In genomic region chr18:40670991-40671390, GRCh38 we compare ENCODE assay signal across 27 cellular contexts.
"Had no signal": no experiment of that assay in that cellular context is flagged by ENCODE, and none has a peak within 500 bp of the region (broad histone marks: within the 10 kb centered on the region; RNA-seq: fewer than 3 reads in every experiment).

No MANE protein-coding gene starts in this region.

- ATAC-seq: activated naive CD8-positive, alpha-beta T cell treated with anti-CD3 and anti-CD28 coated beads, Interleukin-2, amount 50 U/mL, for 24 hours; gastrocnemius medialis; left cardiac atrium; left ventricle myocardium superior; stimulated activated memory B cell treated with anti-CD40 and anti-IgM and Interleukin-4, amounts not matched to agents 10 μg/mL and 1 μg/mL and 100 μg/mL, for 72 hours; T-helper 17 cell had no signal

- H3K9me3 Mint-ChIP-seq: mesothelial cell of epicardium, nephron progenitor cell had no signal

- H3K4me1 Mint-ChIP-seq: activated CD4-positive, alpha-beta memory T cell treated with anti-CD3 and anti-CD28 coated beads, Interleukin-2, amount 10 ng/mL, durations not matched to agents 7 days and 5 days; activated CD4-positive, alpha-beta T cell treated with anti-CD3 and anti-CD28 coated beads, Interleukin-2, amount 10 ng/mL, durations not matched to agents 7 days and 5 days; activated naive CD8-positive, alpha-beta T cell treated with anti-CD3 and anti-CD28 coated beads, Interleukin-2, amount 50 U/mL, for 24 hours; central memory CD8-positive, alpha-beta T cell; naive B cell; stimulated activated memory B cell treated with anti-CD40 and anti-IgM and Interleukin-4, amounts not matched to agents 10 μg/mL and 1 μg/mL and 100 μg/mL, for 72 hours; T-helper 17 cell had no signal

- H3K4me3 Mint-ChIP-seq: activated CD4-positive, alpha-beta memory T cell treated with anti-CD3 and anti-CD28 coated beads, Interleukin-2, amount 10 ng/mL, durations not matched to agents 7 days and 5 days; activated CD4-positive, alpha-beta T cell treated with anti-CD3 and anti-CD28 coated beads, Interleukin-2, amount 10 ng/mL, durations not matched to agents 7 days and 5 days; activated naive CD8-positive, alpha-beta T cell treated with anti-CD3 and anti-CD28 coated beads, Interleukin-2, amount 50 U/mL, for 24 hours; activated T-cell treated with anti-CD3 and anti-CD28 coated beads, Interleukin-2, amount 50 U/mL, for 24 hours; central memory CD8-positive, alpha-beta T cell; mesothelial cell of epicardium; naive B cell; nephron progenitor cell; stimulated activated memory B cell treated with anti-CD40 and anti-IgM and Interleukin-4, amounts not matched to agents 10 μg/mL and 1 μg/mL and 100 μg/mL, for 72 hours; T-helper 17 cell had no signal

- H3K27me3 Mint-ChIP-seq: activated CD4-positive, alpha-beta memory T cell treated with anti-CD3 and anti-CD28 coated beads, Interleukin-2, amount 10 ng/mL, durations not matched to agents 7 days and 5 days; activated CD4-positive, alpha-beta T cell treated with anti-CD3 and anti-CD28 coated beads, Interleukin-2, amount 10 ng/mL, durations not matched to agents 7 days and 5 days; activated naive CD8-positive, alpha-beta T cell treated with anti-CD3 and anti-CD28 coated beads, Interleukin-2, amount 50 U/mL, for 24 hours; activated T-cell treated with anti-CD3 and anti-CD28 coated beads, Interleukin-2, amount 50 U/mL, for 24 hours; central memory CD8-positive, alpha-beta T cell; naive B cell; stimulated activated memory B cell treated with anti-CD40 and anti-IgM and Interleukin-4, amounts not matched to agents 10 μg/mL and 1 μg/mL and 100 μg/mL, for 72 hours; T-helper 17 cell had no signal

- DNase-seq: activated CD4-positive, alpha-beta memory T cell treated with anti-CD3 and anti-CD28 coated beads, Interleukin-2, amount 10 ng/mL, durations not matched to agents 7 days and 5 days; activated CD4-positive, alpha-beta T cell treated with anti-CD3 and anti-CD28 coated beads for 1 hour; activated CD4-positive, alpha-beta T cell treated with anti-CD3 and anti-CD28 coated beads, Interleukin-2, amount 10 ng/mL, durations not matched to agents 7 days and 5 days; activated CD8-positive, alpha-beta memory T cell treated with anti-CD3 and anti-CD28 coated beads, Interleukin-2, amount 50 U/mL, for 48 hours; activated gamma-delta T cell; activated naive CD4-positive, alpha-beta T cell treated with anti-CD3 and anti-CD28 coated beads, Interleukin-2, amount 50 U/mL, for 16 hours; activated naive CD8-positive, alpha-beta T cell treated with anti-CD3 and anti-CD28 coated beads, Interleukin-2, amount 50 U/mL, for 24 hours; activated T-cell treated with anti-CD3 and anti-CD28 coated beads, Interleukin-2, amount 50 U/mL, for 24 hours; effector memory CD4-positive, alpha-beta T cell; gastrocnemius medialis; hippocampal formation; left cardiac atrium; left ventricle myocardium superior; naive B cell; nephron progenitor cell; ovary; stimulated activated CD4-positive, alpha-beta T cell treated with anti-CD3 and anti-CD28 coated beads, Interleukin-1b, Interleukin-23, amount 100 ng/mL, for 48 hours; stimulated activated CD4-positive, alpha-beta T cell treated with anti-CD3 and anti-CD28 coated beads, Interleukin-4, amount 100 ng/mL, for 4 hours; stimulated activated CD8-positive, alpha-beta memory T cell treated with anti-CD3 and anti-CD28 coated beads, Interleukin-4, amount 100 ng/mL, for 48 hours; stomach; T-helper 17 cell; T1000; thyroid gland; upper lobe of left lung had no signal

- H3K27ac Mint-ChIP-seq: activated CD4-positive, alpha-beta memory T cell treated with anti-CD3 and anti-CD28 coated beads, Interleukin-2, amount 10 ng/mL, durations not matched to agents 7 days and 5 days; activated CD4-positive, alpha-beta T cell treated with anti-CD3 and anti-CD28 coated beads, Interleukin-2, amount 10 ng/mL, durations not matched to agents 7 days and 5 days; activated naive CD8-positive, alpha-beta T cell treated with anti-CD3 and anti-CD28 coated beads, Interleukin-2, amount 50 U/mL, for 24 hours; activated T-cell treated with anti-CD3 and anti-CD28 coated beads, Interleukin-2, amount 50 U/mL, for 24 hours; mesothelial cell of epicardium; naive B cell; nephron progenitor cell; stimulated activated memory B cell treated with anti-CD40 and anti-IgM and Interleukin-4, amounts not matched to agents 10 μg/mL and 1 μg/mL and 100 μg/mL, for 72 hours; T-helper 17 cell had no signal

- H3K36me3 Mint-ChIP-seq: mesothelial cell of epicardium; naive B cell; stimulated activated memory B cell treated with anti-CD40 and anti-IgM and Interleukin-4, amounts not matched to agents 10 μg/mL and 1 μg/mL and 100 μg/mL, for 72 hours had no signal
